In the genomic region with DNA sequence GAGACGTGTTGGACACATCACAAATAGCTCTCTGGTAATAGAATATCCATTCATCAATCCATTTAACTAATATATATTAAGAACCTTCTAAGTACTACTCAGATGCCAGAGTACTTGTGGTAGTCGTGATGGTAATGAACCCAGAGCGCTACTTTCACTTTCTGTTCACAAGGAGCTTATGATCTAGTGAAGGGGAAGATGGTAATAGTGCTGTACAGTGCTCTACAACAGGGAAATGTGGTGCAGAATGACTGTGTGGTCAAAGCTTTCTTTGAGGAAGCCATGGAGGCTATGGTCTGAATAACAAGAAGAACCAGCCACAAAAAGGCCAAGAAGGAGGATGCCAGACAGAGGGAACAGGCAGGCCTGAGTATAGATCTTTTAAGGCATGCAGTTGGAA, we compare ENCODE assay signal across 8 cellular contexts.
DNase-seq lines count a peak whose midpoint lies in the region; ATAC-seq, FAIRE-seq and TF ChIP-seq lines count a peak whose summit lies in the region.

No MANE protein-coding gene starts in this region.

- peak overlapping the region; percentile 92 for H2AFZ ChIP-seq in Loucy (ENCODE audit: low read length)

- H3K4me2 ChIP-seq in Loucy (ENCODE audit: low read depth, low read length, poor library complexity, severe bottlenecking) = peak overlapping the region; percentile 65

- no peak for TF ChIP-seq POLR2A in GM18505 (IDR thresholded peaks at IDR 0.05; ENCODE audit: borderline replicate concordance, extremely low read depth, insufficient read depth, insufficient read length)

- no peak for DNase-seq in stimulated activated naive B cell treated with anti-CD40 and anti-IgM and Interleukin-4, amounts not matched to agents 10 μg/mL and 1 μg/mL and 100 μg/mL, for 72 hours
- DNase-seq in stimulated activated naive CD4-positive, alpha-beta T cell treated with Interleukin-2 at 50 U/mL for 16 hours (lab: John Stamatoyannopoulos, UW) = no peak
- no peak for DNase-seq in kidney glomerular epithelial cell (lab: John Stamatoyannopoulos, UW)

- no peaks in the 10 kb centered on the region for H3K36me3 ChIP-seq in Loucy (ENCODE audit: insufficient read depth, low read length)

- no peaks in the 10 kb centered on the region for H3K9me2 ChIP-seq in Loucy (replicated peaks; ENCODE audit: low read depth, low read length)

- H3K79me2 ChIP-seq in Loucy (ENCODE audit: insufficient read depth, low read length) = no peaks in the 10 kb centered on the region

- peak overlapping the region; percentile 21 to 52 for H3K4me3 Mint-ChIP-seq in stimulated activated naive B cell treated with anti-CD40 and anti-IgM and Interleukin-4, amounts not matched to agents 10 μg/mL and 1 μg/mL and 100 μg/mL, for 72 hours

- H3K9me3 Mint-ChIP-seq in stimulated activated naive B cell treated with anti-CD40 and anti-IgM and Interleukin-4, amounts not matched to agents 10 μg/mL and 1 μg/mL and 100 μg/mL, for 72 hours = no peaks in the 10 kb centered on the region

- H3K27ac Mint-ChIP-seq in stimulated activated naive B cell treated with anti-CD40 and anti-IgM and Interleukin-4, amounts not matched to agents 10 μg/mL and 1 μg/mL and 100 μg/mL, for 72 hours = peak overlapping the region; percentile 53

- peaks cover 8% of the 10 kb centered on the region for H3K4me1 ChIP-seq in Loucy (ENCODE audit: insufficient read depth, low read length, poor library complexity, severe bottlenecking)

- H4K20me1 ChIP-seq in Loucy (ENCODE audit: insufficient read depth, low read length, poor library complexity, severe bottlenecking) = no peaks in the 10 kb centered on the region

- no peaks in the 10 kb centered on the region for H3K27me3 Mint-ChIP-seq in stimulated activated naive B cell treated with anti-CD40 and anti-IgM and Interleukin-4, amounts not matched to agents 10 μg/mL and 1 μg/mL and 100 μg/mL, for 72 hours

- no peaks in the 10 kb centered on the region for H3K9me3 ChIP-seq in Loucy (ENCODE audit: insufficient read depth, low read depth, low read length)

- no peaks in the 10 kb centered on the region for H3K27me3 ChIP-seq in Loucy (ENCODE audit: insufficient read depth, low read length, poor library complexity, severe bottlenecking)

- H3K9ac ChIP-seq in Loucy (ENCODE audit: low read depth, low read length, poor library complexity, severe bottlenecking) = no peak overlapping the region

- no peaks in the 10 kb centered on the region for H3K36me3 Mint-ChIP-seq in stimulated activated naive B cell treated with anti-CD40 and anti-IgM and Interleukin-4, amounts not matched to agents 10 μg/mL and 1 μg/mL and 100 μg/mL, for 72 hours

- peaks cover 6 to 7% of the 10 kb centered on the region in 2 donors for H3K4me1 Mint-ChIP-seq in stimulated activated naive B cell treated with anti-CD40 and anti-IgM and Interleukin-4, amounts not matched to agents 10 μg/mL and 1 μg/mL and 100 μg/mL, for 72 hours

- TF ChIP-seq CTCF in Loucy (conservative IDR thresholded peaks at IDR 0.05; ENCODE audit: low read length) = no peak

- H3F3A ChIP-seq in Loucy (ENCODE audit: low read depth) = no peaks in the 10 kb centered on the region

- FAIRE-seq in colon (lab: Jason Lieb, UNC) = peak; percentile 62

- ATAC-seq in GM18498 (IDR thresholded peaks at IDR 0.05; ENCODE audit: unreplicated experiment) (peak; percentile 94), GM21723 (IDR thresholded peaks at IDR 0.05; ENCODE audit: unreplicated experiment) (peak; percentile 78), GM18505 (IDR thresholded peaks at IDR 0.05; ENCODE audit: unreplicated experiment) (no peak)
- ATAC-seq in stimulated activated naive B cell treated with anti-CD40 and anti-IgM and Interleukin-4, amounts not matched to agents 10 μg/mL and 1 μg/mL and 100 μg/mL, for 72 hours (replicated peaks) = peak; percentile 75 to 76

- H3K4me3 ChIP-seq in Loucy (ENCODE audit: low read length, poor library complexity, severe bottlenecking) = peak overlapping the region; percentile 57
